Comparison of ENCODE assay signal across 9 cellular contexts in the genomic region with DNA sequence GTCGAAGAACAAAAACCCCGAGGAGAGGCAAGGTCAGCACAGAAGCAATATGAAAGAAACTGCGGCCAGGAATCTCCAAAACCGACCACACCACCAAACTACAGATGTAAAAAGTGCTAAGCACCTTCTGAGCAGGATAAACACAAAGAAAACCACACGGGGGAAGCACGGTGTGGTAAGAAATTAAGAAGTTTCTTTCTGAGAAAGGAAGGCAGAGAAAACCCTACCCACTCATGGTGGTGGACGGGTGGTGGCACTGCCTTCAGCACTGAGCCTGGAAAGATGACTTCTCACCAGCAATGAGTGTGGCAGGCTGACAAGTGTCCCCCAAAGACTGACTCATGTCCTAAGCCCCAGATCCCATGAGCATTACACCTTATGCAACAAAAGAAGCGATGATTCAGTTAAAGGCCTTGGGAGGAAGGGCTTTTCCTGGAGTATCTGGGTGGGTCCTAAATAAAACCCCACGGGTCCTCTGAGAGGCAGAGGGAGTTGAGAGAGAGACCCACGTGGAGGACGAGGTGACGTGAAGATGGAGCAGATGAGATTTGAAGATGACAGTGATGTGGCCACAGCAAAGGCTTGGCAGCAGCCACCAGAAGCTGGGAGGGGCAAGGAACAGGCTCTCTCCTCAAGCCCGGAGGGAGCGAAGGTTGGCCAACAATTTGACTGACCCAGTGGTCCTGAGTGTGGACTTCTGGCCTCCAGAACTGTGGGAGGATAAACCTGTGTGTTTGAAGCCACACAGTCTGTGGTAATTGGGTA.
DNase-seq lines count a peak whose midpoint lies in the region; ATAC-seq and TF ChIP-seq lines count a peak whose summit lies in the region.
"Had no signal": no experiment of that assay in that cellular context is flagged by ENCODE, and none has a peak within 500 bp of the region (broad histone marks: within the 10 kb centered on the region; RNA-seq: fewer than 3 reads in every experiment).

No MANE protein-coding gene starts in this region.

- DNase-seq in GM04504 (ENCODE audit: low read depth) (peak; percentile 24), mucosa of descending colon (no peak), glomerular visceral epithelial cell (ENCODE audit: extremely low spot score) (no peak), kidney glomerular epithelial cell (lab: John Stamatoyannopoulos, UW) (no peak), cerebellar cortex (ENCODE audit: low spot score) (no peak)
- DNase-seq in activated CD8-positive, alpha-beta memory T cell treated with anti-CD3 and anti-CD28 coated beads, Interleukin-2, amount 50 U/mL, for 4 hours = peak; percentile 36
- DNase-seq: caudate nucleus had no signal

- H3K4me3 ChIP-seq in mucosa of descending colon = no peak overlapping the region

- no peaks in the 10 kb centered on the region for H3K4me1 ChIP-seq in mucosa of descending colon (ENCODE audit: low read depth)

- TF ChIP-seq CTCF in mucosa of descending colon (IDR thresholded peaks at IDR 0.05) = no peak

- no peaks in the 10 kb centered on the region for H3K9me3 ChIP-seq in mucosa of descending colon

- intact Hi-C loops in mucosa of descending colon (cut with DNase I, micrococcal nuclease) = no loop called here

- H3K36me3 ChIP-seq in mucosa of descending colon (ENCODE audit: low read depth) = no peaks in the 10 kb centered on the region

- ATAC-seq in HG02852 (IDR thresholded peaks at IDR 0.05; ENCODE audit: unreplicated experiment) (peak; percentile 77), mucosa of descending colon (peak; percentile 11), GM21528 (IDR thresholded peaks at IDR 0.05; ENCODE audit: low FRiP score, unreplicated experiment) (no peak)

Comparison
In these comparisons a context has a peak if more than half of its experiments do, and no peak if none do; other contexts are left out.
1. DNase-seq: peak in GM04504 (single experiment) and activated CD8-positive, alpha-beta memory T cell treated with anti-CD3 and anti-CD28 coated beads, Interleukin-2, amount 50 U/mL, for 4 hours (single experiment); none in mucosa of descending colon (0 of 3), glomerular visceral epithelial cell (single experiment), kidney glomerular epithelial cell (single experiment) and cerebellar cortex (single experiment).